Comparison of ENCODE assay signal across 13 cellular contexts in genomic region chr1:6183520-6183989, GRCh38. TPM values are rescaled to one million over a fixed set of nuclear protein-coding genes. Genes with fewer than 3 reads are reported as not detected.
DNase-seq lines count a peak whose midpoint lies in the region; ATAC-seq, FAIRE-seq and TF ChIP-seq lines count a peak whose summit lies in the region.
"Had no signal": no experiment of that assay in that cellular context is flagged by ENCODE, and none has a peak within 500 bp of the region (broad histone marks: within the 10 kb centered on the region; RNA-seq: fewer than 3 reads in every experiment).

No MANE protein-coding gene starts in this region.

- TF ChIP-seq POLR2A in GM12891 (IDR thresholded peaks at IDR 0.05; ENCODE audit: low read depth, low read length) (no peak), esophagus muscularis mucosa (IDR thresholded peaks at IDR 0.05; ENCODE audit: low read depth) (no peak)

- in situ Hi-C loops in Panc1 (cut with HindIII; ENCODE audit: low pct_unique_long_range_greater_than_20kb, low sequenced_read_pairs) = no loop called here

- CTCF ChIA-PET in Panc1 (lab: Charles Lee) = interaction anchor here (3.0 kb wide), 1 partner anchor 21 kb away, joined by 20 read pairs; no protein-coding TSS in a partner anchor

- peak; percentile 54 for FAIRE-seq in GM12891 (lab: Jason Lieb, UNC)

- H3K4me1 ChIP-seq in BE2C (no peaks in the 10 kb centered on the region), Panc1 (ENCODE audit: control insufficient read depth, insufficient read depth, low read length) (peaks cover 56% of the 10 kb centered on the region), esophagus muscularis mucosa (peaks cover 15 to 50% (median 42%) of the 10 kb centered on the region in 4 donors)

- H3K9me3 ChIP-seq in BE2C = no peaks in the 10 kb centered on the region
- H3K9me3 ChIP-seq in Panc1 (ENCODE audit: control insufficient read depth, insufficient read depth, low read depth, low read length) = no peaks in the 10 kb centered on the region
- no peaks in the 10 kb centered on the region for H3K9me3 ChIP-seq in esophagus muscularis mucosa
- H3K9me3 ChIP-seq: HAP-1 had no signal

- H3K36me3 ChIP-seq in BE2C = peaks cover 15% of the 10 kb centered on the region
- H3K36me3 ChIP-seq in Panc1 (ENCODE audit: control insufficient read depth, insufficient read depth, low read length) = 0 out of 2 replicates have a peak, but pooled peaks cover 2% of the 10 kb centered on the region
- peaks cover 15 to 41% (median 29%) of the 10 kb centered on the region in 4 donors for H3K36me3 ChIP-seq in esophagus muscularis mucosa

- H3K4me3 ChIP-seq in BE2C (ENCODE audit: low read depth, low read length) = no peak overlapping the region
- no peak overlapping the region for H3K4me3 ChIP-seq in Panc1 (ENCODE audit: low read depth in 2 of 2, low read length in 2 of 2)
- no peak overlapping the region for H3K4me3 ChIP-seq in esophagus muscularis mucosa
- H3K4me3 ChIP-seq: HAP-1 had no signal

- 57% methylated on average over 6 of the region's 6 CpGs for WGBS in esophagus muscularis mucosa

- TF ChIP-seq EP300 in esophagus muscularis mucosa (IDR thresholded peaks at IDR 0.05) = no peak

- BruUV-seq in Panc1 (replicated peaks; lab: Mats Ljungman, UMichigan) = no TSS peak

- DNase-seq in BE2C = no peak
- DNase-seq in GM12891 (ENCODE audit: insufficient read length, low spot score) = no peak
- DNase-seq in Panc1 (ENCODE audit: low read depth, low spot score) = no peak
- DNase-seq in esophagus muscularis mucosa (ENCODE audit: extremely low spot score) = no peak
- no peak for DNase-seq in stimulated activated CD8-positive, alpha-beta memory T cell treated with anti-CD3 and anti-CD28 coated beads, Interleukin-4, amount 100 ng/mL, for 48 hours
- DNase-seq in NK-92 (lab: John Stamatoyannopoulos, UW; ENCODE audit: unreplicated experiment) = no peak
- DNase-seq: activated gamma-delta T cell treated with Interleukin-2 at 50 U/mL for 16 hours; effector CD4-positive, alpha-beta T cell had no signal

- H3K27me3 ChIP-seq in BE2C (peaks cover 27% of the 10 kb centered on the region), Panc1 (ENCODE audit: control insufficient read depth, insufficient read depth, low read length) (no peaks in the 10 kb centered on the region), esophagus muscularis mucosa (peaks cover 0 to 23% (median 7%) of the 10 kb centered on the region in 4 donors)

- intact Hi-C loops in Panc1 (cut with micrococcal nuclease; ENCODE audit: unreplicated experiment) = loop anchor here (5.0 kb wide), 2 partner anchors 76 to 131 kb away; no protein-coding TSS in a partner anchor
- intact Hi-C loops in esophagus muscularis mucosa (cut with DNase I) = no loop called here

- H3K27ac ChIP-seq in Panc1 (ENCODE audit: low read length) (peak overlapping the region; percentile 79), esophagus muscularis mucosa (replicated peaks in 1 of 4) (no peak overlapping the region)
- H3K27ac ChIP-seq: HL-60 had no signal

- POLR2A ChIA-PET in Panc1 (lab: Charles Lee) = interaction anchor here (1.5 kb wide), 1 partner anchor 15 kb away, joined by 5 read pairs; no protein-coding TSS in a partner anchor

- TF ChIP-seq CTCF in BE2C (IDR thresholded peaks at IDR 0.05; ENCODE audit: low read depth, low read length) (peak; percentile 17; the same call in 1 of the 2 replicates), Panc1 (IDR thresholded peaks at IDR 0.05) (peak; percentile 64), esophagus muscularis mucosa (IDR thresholded peaks at IDR 0.05) (no peak)

- ATAC-seq in Panc1 = peak; percentile 19
- peak; percentile 39 for ATAC-seq in esophagus mucosa
- no peak for ATAC-seq in GM21390 (IDR thresholded peaks at IDR 0.05; ENCODE audit: unreplicated experiment)

TF ChIP-seq in GM12891, 5 proteins besides CTCF, POLR2A, EP300 and RAD21:
- TF ChIP-seq POLR2AphosphoS5 (IDR thresholded peaks at IDR 0.05; ENCODE audit: low read depth, low read length) = 0 out of 2 replicates have a peak, but pooled peaks have one; percentile 48
- TF ChIP-seq SPI1 (IDR thresholded peaks at IDR 0.05; ENCODE audit: low read depth, low read length) = no peak

RNA-seq across cellular contexts. Expression of gene CHD5, which starts 3.4 kb away (rescaled TPM):
- 0.52 TPM for polyA plus RNA-seq in BE2C (2012; ENCODE audit: insufficient read depth, insufficient read length, low read depth)
- 0.23 TPM for polyA plus RNA-seq in GM12891 (2012; ENCODE audit: low read depth, missing spikeins)
- total RNA-seq in Panc1 (2021; ENCODE audit: unreplicated experiment) = 62.9 TPM
- polyA plus RNA-seq in Panc1 (2012; ENCODE audit: insufficient read length) = 72.6 TPM
- total RNA-seq in esophagus mucosa = 0.04 TPM
- 10 to 100 TPM in 2 of 4 donors, 1 to 10 TPM in 2; 5.5 to 16.9 (median 12.0) TPM for total RNA-seq in esophagus muscularis mucosa
- polyA plus RNA-seq: CD8-positive, alpha-beta memory T cell had no signal

RNA-seq across cellular contexts. Expression of gene RPL22, which starts 15.8 kb away (rescaled TPM):
- 260 TPM for polyA plus RNA-seq in BE2C (2012; ENCODE audit: insufficient read depth, insufficient read length, low read depth)
- 1,657 TPM for polyA plus RNA-seq in GM12891 (2012; ENCODE audit: low read depth, missing spikeins)
- 309 TPM for total RNA-seq in Panc1 (2021; ENCODE audit: unreplicated experiment)
- polyA plus RNA-seq in Panc1 (2012; ENCODE audit: insufficient read length) = 319 TPM
- 439 TPM for total RNA-seq in esophagus mucosa
- 100 to 1,000 TPM; 150 to 225 (median 218) TPM for total RNA-seq in esophagus muscularis mucosa

RNA-seq across cellular contexts. Expression of gene RNF207, which starts 22.4 kb away (rescaled TPM):
- polyA plus RNA-seq in BE2C (2012; ENCODE audit: insufficient read depth, insufficient read length, low read depth) = 19.9 TPM
- 16.0 TPM for polyA plus RNA-seq in GM12891 (2012; ENCODE audit: low read depth, missing spikeins)
- total RNA-seq in Panc1 (2021; ENCODE audit: unreplicated experiment) = 115 TPM
- polyA plus RNA-seq in Panc1 (2012; ENCODE audit: insufficient read length) = 84.5 TPM
- total RNA-seq in esophagus mucosa = 10.8 TPM
- 10 to 100 TPM; 10.8 to 43.2 (median 20.2) TPM for total RNA-seq in esophagus muscularis mucosa

RNA-seq across cellular contexts. Expression of gene ICMT, which starts 52.2 kb away (rescaled TPM):
- polyA plus RNA-seq in BE2C (2012; ENCODE audit: insufficient read depth, insufficient read length, low read depth) = 25.8 TPM
- polyA plus RNA-seq in GM12891 (2012; ENCODE audit: low read depth, missing spikeins) = 19.3 TPM
- 81.0 TPM for total RNA-seq in Panc1 (2021; ENCODE audit: unreplicated experiment)
- polyA plus RNA-seq in Panc1 (2012; ENCODE audit: insufficient read length) = 56.6 TPM
- total RNA-seq in esophagus mucosa = 40.3 TPM
- 10 to 100 TPM; 60.0 to 89.5 (median 77.8) TPM for total RNA-seq in esophagus muscularis mucosa

Comparison
In these comparisons a context has a peak if more than half of its experiments do, and no peak if none do; other contexts are left out.
1. CTCF ChIP-seq: peak in BE2C (single experiment) and Panc1 (single experiment); none in esophagus muscularis mucosa (0 of 3).